ENCODE assay signal across 7 cellular contexts in the genomic region with DNA sequence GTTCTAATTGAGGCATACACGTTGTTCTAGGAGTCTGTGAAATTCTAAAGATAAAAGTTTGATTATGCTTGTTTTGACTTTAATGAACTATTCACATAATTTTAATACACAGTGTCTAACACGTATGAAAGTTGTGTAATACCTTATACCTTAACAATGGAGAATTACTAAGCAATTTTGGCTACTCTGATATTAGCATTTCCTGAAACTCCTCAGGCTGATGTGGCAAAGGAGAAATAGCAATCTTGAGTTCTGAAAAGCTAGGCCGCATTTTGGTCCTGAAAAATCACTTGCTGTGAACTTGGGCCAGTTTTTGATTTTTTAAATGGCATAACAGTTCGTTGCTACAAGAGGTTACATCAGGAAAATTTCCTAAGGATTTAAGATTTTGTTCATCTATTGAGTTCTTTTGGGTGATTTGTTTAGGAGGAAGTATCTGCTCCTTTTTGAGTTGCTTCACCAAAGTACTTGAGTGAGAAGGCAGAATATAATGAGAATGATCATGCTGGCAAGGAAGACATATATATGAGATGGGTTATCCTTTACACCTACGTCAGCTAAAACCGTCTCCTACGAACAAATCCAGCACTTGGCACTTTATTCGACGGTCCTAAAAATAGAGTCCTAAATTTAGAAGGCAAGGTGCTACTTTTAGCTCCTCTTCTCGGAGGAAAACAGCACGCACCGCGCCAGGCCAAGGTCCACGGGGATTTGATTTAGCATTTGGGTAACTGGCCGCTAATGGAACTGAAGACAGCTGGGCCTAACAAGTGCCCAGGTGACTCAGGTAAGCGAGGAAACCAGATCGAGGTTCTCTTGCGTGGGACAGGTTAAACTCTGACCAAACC. TPM values are rescaled to one million over a fixed set of nuclear protein-coding genes. Genes with fewer than 3 reads are reported as not detected.
A peak's percentile ranks its signal among the peaks of the same experiment; 100 is the strongest.
DNase-seq lines count a peak whose midpoint lies in the region; ATAC-seq and TF ChIP-seq lines count a peak whose summit lies in the region.

No MANE protein-coding gene starts in this region.

- H3K36me3 ChIP-seq in GM06990 (ENCODE audit: control insufficient read depth, insufficient read depth, low read length) (no peaks in the 10 kb centered on the region), KMS-11 (ENCODE audit: insufficient read depth) (no peaks in the 10 kb centered on the region), heart left ventricle (no peaks in the 10 kb centered on the region), prostate gland (no peaks in the 10 kb centered on the region)

- H3K79me2 ChIP-seq in KMS-11 (ENCODE audit: insufficient read depth, low read depth) = peaks cover 40% of the 10 kb centered on the region

- H3K9me3 ChIP-seq in heart left ventricle = peaks cover 0 to 8% (median 0%) of the 10 kb centered on the region in 12 donors
- H3K9me3 ChIP-seq in prostate gland = no peaks in the 10 kb centered on the region

- H3K9me3 Mint-ChIP-seq in activated T-cell treated with anti-CD3 and anti-CD28 coated beads, Interleukin-2, amount 50 U/mL, for 72 hours = peaks cover 0 to 2% of the 10 kb centered on the region in 2 donors

- H3K4me3 ChIP-seq in GM06990 (replicated peaks; ENCODE audit: low read depth, low read length) = peak overlapping the region; percentile 91
- no peak overlapping the region for H3K4me3 ChIP-seq in KMS-11 (IDR thresholded peaks at IDR 0.05; ENCODE audit: insufficient read depth, low read depth, low read length)
- H3K4me3 ChIP-seq in heart left ventricle = peak overlapping the region; percentile 57 to 99 (median 82)
- H3K4me3 ChIP-seq in prostate gland = peak overlapping the region; percentile 62 to 81

- peaks cover 39% of the 10 kb centered on the region for H3K4me1 Mint-ChIP-seq in activated T-cell treated with anti-CD3 and anti-CD28 coated beads, Interleukin-2, amount 50 U/mL, for 72 hours (ENCODE audit: low read depth)

- no peak for DNase-seq in GM06990 (ENCODE audit: extremely low read depth, insufficient read length)
- DNase-seq in activated T-cell treated with anti-CD3 and anti-CD28 coated beads, Interleukin-2, amount 50 U/mL, for 72 hours = no peak
- DNase-seq in heart left ventricle = peak in 3 of 5 donors; percentile 55 to 74 (median 67)
- no peak for DNase-seq in prostate gland (ENCODE audit: low spot score)
- no peak for DNase-seq in stimulated activated CD4-positive, alpha-beta T cell treated with anti-CD3 and anti-CD28 coated beads, Interleukin-1b, Interleukin-23, amount 100 ng/mL, for 48 hours

- H3K4me2 ChIP-seq in KMS-11 = peak overlapping the region; percentile 80

- peaks cover 5 to 13% of the 10 kb centered on the region in 2 donors for H3K36me3 Mint-ChIP-seq in activated T-cell treated with anti-CD3 and anti-CD28 coated beads, Interleukin-2, amount 50 U/mL, for 72 hours (ENCODE audit: insufficient read depth in 2 of 2)

- H3K9ac ChIP-seq in KMS-11 = peak overlapping the region; percentile 83

- WGBS in heart left ventricle, 4 donors = 5 to 9% (median 8%) methylated on average over 18 of the region's 18 CpGs
- whole genome bisulfite sequencing in prostate gland = 4% methylated on average over 18 of the region's 18 CpGs

- H3K27ac ChIP-seq in KMS-11 = peak overlapping the region; percentile 92
- H3K27ac ChIP-seq in heart left ventricle = peak overlapping the region; percentile 90 to 100 (median 98)
- peak overlapping the region; percentile 94 to 95 for H3K27ac ChIP-seq in prostate gland

- no peaks in the 10 kb centered on the region for H3K27me3 Mint-ChIP-seq in activated T-cell treated with anti-CD3 and anti-CD28 coated beads, Interleukin-2, amount 50 U/mL, for 72 hours (ENCODE audit: low read depth)

- H3K4me3 Mint-ChIP-seq in activated T-cell treated with anti-CD3 and anti-CD28 coated beads, Interleukin-2, amount 50 U/mL, for 72 hours = peak overlapping the region; percentile 86 to 94

- TF ChIP-seq CTCF in GM06990 (IDR thresholded peaks at IDR 0.05; ENCODE audit: insufficient read depth, low read length, poor library complexity, severe bottlenecking) (no peak), KMS-11 (conservative IDR thresholded peaks at IDR 0.05; ENCODE audit: low read depth, low read length) (no peak), heart left ventricle (IDR thresholded peaks at IDR 0.05) (no peak), prostate gland (IDR thresholded peaks at IDR 0.05) (no peak)

- no peaks in the 10 kb centered on the region for H3K27me3 ChIP-seq in GM06990 (replicated peaks; ENCODE audit: control insufficient read depth, insufficient read depth, low read length)
- H3K27me3 ChIP-seq in KMS-11 (ENCODE audit: insufficient read depth, low read depth) = no peaks in the 10 kb centered on the region
- no peaks in the 10 kb centered on the region for H3K27me3 ChIP-seq in heart left ventricle
- no peaks in the 10 kb centered on the region for H3K27me3 ChIP-seq in prostate gland (replicated peaks; ENCODE audit: insufficient read depth)

- no peak for TF ChIP-seq POLR2A in heart left ventricle (IDR thresholded peaks at IDR 0.05)
- peak; percentile 32 for TF ChIP-seq POLR2A in prostate gland (IDR thresholded peaks at IDR 0.05)

- H3K4me1 ChIP-seq in KMS-11 (ENCODE audit: low read depth, poor library complexity, severe bottlenecking) = peaks cover 35% of the 10 kb centered on the region
- H3K4me1 ChIP-seq in heart left ventricle = peaks cover 0 to 47% (median 24%) of the 10 kb centered on the region in 12 donors
- peaks cover 2% of the 10 kb centered on the region for H3K4me1 ChIP-seq in prostate gland (replicated peaks)

- no peaks in the 10 kb centered on the region for H4K20me1 ChIP-seq in KMS-11 (ENCODE audit: insufficient read depth)

- peak overlapping the region; percentile 47 for H2AFZ ChIP-seq in KMS-11 (ENCODE audit: low read depth)

- no peak for ATAC-seq in activated T-cell treated with anti-CD3 and anti-CD28 coated beads, Interleukin-2, amount 50 U/mL, for 72 hours (replicated peaks in 1 of 2)
- peak; percentile 51 to 74 (median 56) for ATAC-seq in heart left ventricle
- ATAC-seq in HG02623 (IDR thresholded peaks at IDR 0.05; ENCODE audit: unreplicated experiment) = no peak

- H3K27ac Mint-ChIP-seq in activated T-cell treated with anti-CD3 and anti-CD28 coated beads, Interleukin-2, amount 50 U/mL, for 72 hours = peak overlapping the region; percentile 90

- intact Hi-C loops in heart left ventricle (cut with DNase I) (loop anchor here in 9 of 10 donors (2.0 to 10.0 kb wide), 13 partner anchors 36 to 167 kb away; a partner anchor contains a TSS), prostate gland (cut with DNase I) (loop anchor here (2.0 to 5.0 kb wide), 3 partner anchors 91 to 166 kb away; a partner anchor contains a TSS)

RNA-seq across cellular contexts. Expression of a gene that starts 32.2 kb away (rescaled TPM):
- total RNA-seq in activated T-cell treated with anti-CD3 and anti-CD28 coated beads, Interleukin-2, amount 50 U/mL, for 72 hours = 10 to 100 TPM; 54.5 to 56.7 TPM
- total RNA-seq in heart left ventricle (10 to 100 TPM; 14.8 to 31.8 (median 20.4) TPM), prostate gland (10 to 100 TPM; 28.7 to 45.4 TPM)
- polyA plus RNA-seq in heart left ventricle = 10 to 100 TPM in 1 of 2 donors, 1 to 10 TPM in 1; 9.3 to 18.6 TPM

Comparison
In these comparisons a context has a peak if more than half of its experiments do, and no peak if none do; other contexts are left out.
1. DNase-seq: peak in heart left ventricle (3 of 5); none in GM06990 (single experiment), activated T-cell treated with anti-CD3 and anti-CD28 coated beads, Interleukin-2, amount 50 U/mL, for 72 hours (0 of 2), prostate gland (single experiment) and stimulated activated CD4-positive, alpha-beta T cell treated with anti-CD3 and anti-CD28 coated beads, Interleukin-1b, Interleukin-23, amount 100 ng/mL, for 48 hours (single experiment).
2. ATAC-seq: peak in heart left ventricle (4 of 4); none in activated T-cell treated with anti-CD3 and anti-CD28 coated beads, Interleukin-2, amount 50 U/mL, for 72 hours (0 of 2) and HG02623 (single experiment).
3. Peak in every context shown above with its lines, with median percentiles within 50 percentile points of each other: H3K27ac ChIP-seq.